ENCODE assay signal across 10 cellular contexts in the genomic region with DNA sequence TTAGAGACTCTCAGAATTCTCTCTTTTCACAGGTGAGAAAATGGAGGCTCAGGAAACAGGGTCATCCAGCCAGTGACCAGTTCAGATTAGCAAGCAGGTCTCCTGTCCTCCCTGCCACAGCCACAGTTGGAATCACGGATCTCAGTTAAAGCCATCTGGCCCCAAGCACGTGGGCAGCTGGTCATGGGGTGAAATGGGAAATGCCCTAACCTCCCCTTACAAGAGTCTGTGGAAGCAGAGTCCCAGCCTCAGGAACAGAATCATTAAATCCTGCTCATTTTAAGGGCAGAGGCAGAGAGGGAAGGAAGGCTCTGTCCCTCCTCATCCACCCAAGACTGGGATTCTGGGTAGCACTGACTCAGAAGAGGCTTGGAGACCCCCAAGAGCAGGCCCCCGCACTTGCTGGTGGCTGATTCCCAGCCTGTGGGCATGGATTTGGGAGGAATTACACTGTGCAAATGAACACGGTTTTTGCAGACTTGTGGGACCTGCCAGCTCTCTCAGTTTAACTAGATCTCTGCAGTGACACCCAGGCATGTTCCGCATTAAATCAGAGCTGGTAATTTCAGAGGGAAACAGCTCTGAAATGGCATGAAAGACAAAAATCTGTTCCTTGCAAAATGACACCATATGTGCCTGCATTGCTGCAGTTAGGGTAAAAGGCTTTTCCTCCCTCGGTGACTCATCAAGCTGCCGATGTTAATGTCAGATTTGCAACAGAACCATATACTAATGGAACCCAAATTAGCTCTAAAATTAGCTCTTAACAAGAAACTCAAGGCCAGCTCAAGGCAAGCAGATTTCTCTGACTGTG.
DNase-seq lines count a peak whose midpoint lies in the region; ATAC-seq and TF ChIP-seq lines count a peak whose summit lies in the region.
"Had no signal": no experiment of that assay in that cellular context is flagged by ENCODE, and none has a peak within 500 bp of the region (broad histone marks: within the 10 kb centered on the region; RNA-seq: fewer than 3 reads in every experiment).

No MANE protein-coding gene starts in this region.

- H3K4me1 ChIP-seq in BE2C: peaks cover 27% of the 10 kb centered on the region

- CTCF ChIA-PET in T-cell (lab: Charles Lee): no interaction called here

- H3K4me3 ChIP-seq in BE2C (ENCODE audit: low read depth, low read length) (peak overlapping the region; percentile 12), coronary artery (peak overlapping the region; percentile 21)

- no peaks in the 10 kb centered on the region for H3K36me3 Mint-ChIP-seq in nephron (ENCODE audit: low read depth)
- no peaks in the 10 kb centered on the region for H3K36me3 Mint-ChIP-seq in T-cell

- ATAC-seq in T-cell (replicated peaks in 1 of 4): no peak

- peaks cover 60% of the 10 kb centered on the region for H3K4me1 Mint-ChIP-seq in nephron
- peaks cover 0 to 5% (median 5%) of the 10 kb centered on the region in 3 donors for H3K4me1 Mint-ChIP-seq in T-cell

- no peaks in the 10 kb centered on the region for H3K27me3 ChIP-seq in BE2C

- H3K36me3 ChIP-seq in BE2C: no peaks in the 10 kb centered on the region

- H3K27ac ChIP-seq in coronary artery: no peak overlapping the region

- H3K27me3 Mint-ChIP-seq in nephron (ENCODE audit: low read depth) (peaks cover 13% of the 10 kb centered on the region), T-cell (peaks cover 21 to 32% of the 10 kb centered on the region in 2 donors)

- POLR2A ChIA-PET in T-cell (lab: Charles Lee): interaction anchor here in 1 of 2 donors (0.5 kb wide), 1 partner anchor 237 kb away, joined by 4 read pairs; no protein-coding TSS in a partner anchor

- no peaks in the 10 kb centered on the region for H3K9me3 ChIP-seq in BE2C

- H3K4me3 Mint-ChIP-seq in nephron (peak overlapping the region in 1 of 3 experiments; percentile 0), T-cell (no peak overlapping the region)
- H3K4me3 Mint-ChIP-seq: dendritic cell treated with granulocyte-macrophage colony-stimulating factor and Interleukin-4, amounts not matched to agents 40 ng/mL and 50 ng/mL, for 4 days had no signal

- peak; percentile 70 for DNase-seq in BE2C
- DNase-seq in NCI-H1694 (lab: John Stamatoyannopoulos, UW): peak; percentile 69
- DNase-seq in coronary artery (ENCODE audit: low spot score): no peak
- no peak for DNase-seq in stimulated activated CD4-positive, alpha-beta T cell treated with anti-CD3 and anti-CD28 coated beads, Interleukin-12 subunit alpha, Interleukin-12 subunit beta, amount 100 ng/mL, for 4 hours
- DNase-seq in NCI-H146 (lab: John Stamatoyannopoulos, UW): no peak
- no peak for DNase-seq in globus pallidus (ENCODE audit: low spot score)
- no peak for DNase-seq in T-cell
- DNase-seq: retina had no signal

- H3K27ac Mint-ChIP-seq in nephron: peak overlapping the region; percentile 22 to 50 (median 23)
- H3K27ac Mint-ChIP-seq in T-cell: no peak overlapping the region
- H3K27ac Mint-ChIP-seq: dendritic cell treated with granulocyte-macrophage colony-stimulating factor and Interleukin-4, amounts not matched to agents 40 ng/mL and 50 ng/mL, for 4 days had no signal

- TF ChIP-seq CTCF in BE2C (IDR thresholded peaks at IDR 0.05; ENCODE audit: low read depth, low read length): no peak
- TF ChIP-seq CTCF in coronary artery (IDR thresholded peaks at IDR 0.05): no peak
- TF ChIP-seq CTCF in nephron (IDR thresholded peaks at IDR 0.05; ENCODE audit: unreplicated experiment in 3 of 3): no peak

- H3K9me3 Mint-ChIP-seq in nephron: no peaks in the 10 kb centered on the region
- no peaks in the 10 kb centered on the region for H3K9me3 Mint-ChIP-seq in T-cell
- H3K9me3 Mint-ChIP-seq: dendritic cell treated with granulocyte-macrophage colony-stimulating factor and Interleukin-4, amounts not matched to agents 40 ng/mL and 50 ng/mL, for 4 days had no signal

Comparison
In these comparisons a context has a peak if more than half of its experiments do, and no peak if none do; other contexts are left out.
1. DNase-seq: peak in BE2C (single experiment) and NCI-H1694 (single experiment); none in coronary artery (single experiment), stimulated activated CD4-positive, alpha-beta T cell treated with anti-CD3 and anti-CD28 coated beads, Interleukin-12 subunit alpha, Interleukin-12 subunit beta, amount 100 ng/mL, for 4 hours (single experiment), NCI-H146 (single experiment), globus pallidus (single experiment) and T-cell (0 of 34).
2. H3K27ac Mint-ChIP-seq: peak in nephron (3 of 3); none in T-cell (0 of 2).